In genomic region chr7:124762611-124763143, GRCh38 we compare ENCODE assay signal across 15 cellular contexts. TPM values are rescaled to one million over a fixed set of nuclear protein-coding genes. Genes with fewer than 3 reads are reported as not detected.
DNase-seq lines count a peak whose midpoint lies in the region; ATAC-seq and TF ChIP-seq lines count a peak whose summit lies in the region.
"Had no signal": no experiment of that assay in that cellular context is flagged by ENCODE, and none has a peak within 500 bp of the region (broad histone marks: within the 10 kb centered on the region; RNA-seq: fewer than 3 reads in every experiment).

No MANE protein-coding gene starts in this region.

- CTCF ChIA-PET in AG04450 (lab: Charles Lee) = interaction anchor here (0.9 to 1.1 kb wide), 2 partner anchors 61 to 607 kb away, joined by 3 read pairs; no protein-coding TSS in a partner anchor

- H3K27ac Mint-ChIP-seq in endodermal cell = peak overlapping the region; percentile 82
- H3K27ac Mint-ChIP-seq: stimulated activated memory B cell treated with anti-CD40 and anti-IgM and Interleukin-4, amounts not matched to agents 10 μg/mL and 1 μg/mL and 100 μg/mL, for 72 hours had no signal

- H3K27me3 ChIP-seq in AG04450 (ENCODE audit: control insufficient read depth, insufficient read depth, low read length) (no peaks in the 10 kb centered on the region), MG63 (no peaks in the 10 kb centered on the region), endodermal cell (ENCODE audit: control insufficient read depth, insufficient read depth, low read length, poor library complexity, severe bottlenecking) (no peaks in the 10 kb centered on the region), prostate gland (replicated peaks; ENCODE audit: insufficient read depth) (no peaks in the 10 kb centered on the region)

- intact Hi-C loops in prostate gland (cut with DNase I) = no loop called here

- peak overlapping the region; percentile 75 for H3K9ac ChIP-seq in endodermal cell (ENCODE audit: extremely low read depth, low read length, poor library complexity, severe bottlenecking)
- H3K9ac ChIP-seq: GM23248 had no signal

- peaks cover 5% of the 10 kb centered on the region for H3K27me3 Mint-ChIP-seq in endodermal cell (ENCODE audit: insufficient read depth)

- peaks cover 15% of the 10 kb centered on the region for H3K4me1 Mint-ChIP-seq in endodermal cell

- TF ChIP-seq CTCF in AG04450 (IDR thresholded peaks at IDR 0.05; ENCODE audit: low read depth, low read length) (no peak), endodermal cell (conservative IDR thresholded peaks at IDR 0.05) (no peak), prostate gland (IDR thresholded peaks at IDR 0.05) (no peak)

- TF ChIP-seq POLR2A in prostate gland (IDR thresholded peaks at IDR 0.05) = no peak

- no peaks in the 10 kb centered on the region for H3K36me3 ChIP-seq in MG63
- peaks cover 30% of the 10 kb centered on the region for H3K36me3 ChIP-seq in endodermal cell (ENCODE audit: control insufficient read depth, insufficient read depth, low read length)
- H3K36me3 ChIP-seq in prostate gland = no peaks in the 10 kb centered on the region
- H3K36me3 ChIP-seq: brain microvascular endothelial cell, neutrophil had no signal

- DNase-seq in AG04450 (ENCODE audit: low read depth, low spot score) (no peak), MG63 (peak; percentile 14), endodermal cell (no peak), midbrain (lab: John Stamatoyannopoulos, UW) (peak; percentile 86), prostate gland (ENCODE audit: low spot score) (no peak), NCI-H774 (lab: John Stamatoyannopoulos, UW) (no peak)
- DNase-seq: brain microvascular endothelial cell, GM23248, kidney, NCI-H2171 treated with DMSO at 0.1 percent for 48 hours had no signal

- peak overlapping the region; percentile 90 for H3K4me3 ChIP-seq in AG04450 (ENCODE audit: low read depth, low read length)
- no peak overlapping the region for H3K4me3 ChIP-seq in MG63
- peak overlapping the region; percentile 100 for H3K4me3 ChIP-seq in endodermal cell (ENCODE audit: low read length)
- no peak overlapping the region for H3K4me3 ChIP-seq in prostate gland
- H3K4me3 ChIP-seq: GM23248, K562 had no signal

- POLR2A ChIA-PET in AG04450 (lab: Yijun Ruan, JAX) = no interaction called here

- peaks cover 11% of the 10 kb centered on the region for H3K9me3 ChIP-seq in AG04450 (ENCODE audit: control insufficient read depth, insufficient read depth, low read length)
- no peaks in the 10 kb centered on the region for H3K9me3 ChIP-seq in MG63
- peaks cover 7% of the 10 kb centered on the region for H3K9me3 ChIP-seq in endodermal cell (ENCODE audit: control insufficient read depth, low read length)
- no peaks in the 10 kb centered on the region for H3K9me3 ChIP-seq in prostate gland
- H3K9me3 ChIP-seq: neutrophil had no signal

- H3K4me3 Mint-ChIP-seq in endodermal cell = peak overlapping the region; percentile 92
- H3K4me3 Mint-ChIP-seq: stimulated activated memory B cell treated with anti-CD40 and anti-IgM and Interleukin-4, amounts not matched to agents 10 μg/mL and 1 μg/mL and 100 μg/mL, for 72 hours had no signal

- H3K9me3 Mint-ChIP-seq in endodermal cell = peaks cover 7% of the 10 kb centered on the region
- H3K9me3 Mint-ChIP-seq: stimulated activated memory B cell treated with anti-CD40 and anti-IgM and Interleukin-4, amounts not matched to agents 10 μg/mL and 1 μg/mL and 100 μg/mL, for 72 hours had no signal

- ATAC-seq in HG02885 (IDR thresholded peaks at IDR 0.05; ENCODE audit: poor library complexity, unreplicated experiment) = no peak
- ATAC-seq in GM21825 (IDR thresholded peaks at IDR 0.05; ENCODE audit: unreplicated experiment) = no peak
- ATAC-seq: K562; stimulated activated memory B cell treated with anti-CD40 and anti-IgM and Interleukin-4, amounts not matched to agents 10 μg/mL and 1 μg/mL and 100 μg/mL, for 72 hours had no signal

- peak overlapping the region; percentile 22 for H3K27ac ChIP-seq in AG04450 (ENCODE audit: low read depth, low read length)
- no peak overlapping the region for H3K27ac ChIP-seq in endodermal cell (ENCODE audit: low read depth, low read length)
- no peak overlapping the region for H3K27ac ChIP-seq in prostate gland
- H3K27ac ChIP-seq: brain microvascular endothelial cell, GM23248, neutrophil had no signal

- WGBS in endodermal cell (ENCODE audit: insufficient coverage in 1 of 2, insufficient read length in 1 of 2), 2 experiments = 62 to 100% methylated on average over 2 to 4 of the region's 4 CpGs
- WGBS in prostate gland = 35% methylated on average over 4 of the region's 4 CpGs

- H3K4me1 ChIP-seq in endodermal cell (ENCODE audit: control insufficient read depth, insufficient read depth, low read length) (no peaks in the 10 kb centered on the region), prostate gland (replicated peaks) (peaks cover 4% of the 10 kb centered on the region)

- peaks cover 26% of the 10 kb centered on the region for H3K36me3 Mint-ChIP-seq in endodermal cell (ENCODE audit: low read depth)
- H3K36me3 Mint-ChIP-seq: stimulated activated memory B cell treated with anti-CD40 and anti-IgM and Interleukin-4, amounts not matched to agents 10 μg/mL and 1 μg/mL and 100 μg/mL, for 72 hours had no signal

RNA-seq across cellular contexts. Expression of gene GPR37, which starts 2.9 kb away (rescaled TPM):
- polyA plus RNA-seq in AG04450 (2011; rRNA removed) = 5.5 and 11.2 TPM in 2 replicates
- polyA minus RNA-seq in AG04450 (2011; rRNA and poly(A)+ RNA removed) = 14.7 and 18.3 TPM in 2 replicates
- 0.07 TPM in 1 of 2 replicates, not detected in the other for total RNA-seq in MG63 (2014; rRNA removed; shearing (Covaris generic); ENCODE audit: low replicate concordance)
- total RNA-seq in endodermal cell (10 to 100 TPM; 31.6 to 33.1 TPM), prostate gland (10 to 100 TPM in 1 of 2 donors, 1 to 10 TPM in 1; 1.6 to 69.4 TPM)
- 9.2 TPM for polyA plus RNA-seq in endodermal cell (2013, experiment 1 of 2)
- 10.5 TPM for polyA plus RNA-seq in endodermal cell (2013, experiment 2 of 2)
- total RNA-seq: GM23248, K562 had no signal
- polyA plus RNA-seq: GM23248 had no signal

Comparison
In these comparisons a context has a peak if more than half of its experiments do, and no peak if none do; other contexts are left out.
1. DNase-seq: peak in MG63 (single experiment) and midbrain (single experiment); none in AG04450 (single experiment), endodermal cell (single experiment), prostate gland (single experiment) and NCI-H774 (single experiment).
2. H3K4me3 ChIP-seq: peak in AG04450 (single experiment) and endodermal cell (single experiment); none in MG63 (single experiment) and prostate gland (0 of 2).